ENCODE assay signal across 8 cellular contexts in genomic region chr5:145834917-145835838, GRCh38. TPM values are rescaled to one million over a fixed set of nuclear protein-coding genes. Genes with fewer than 3 reads are reported as not detected.
DNase-seq lines count a peak whose midpoint lies in the region; ATAC-seq and TF ChIP-seq lines count a peak whose summit lies in the region.

Gene PRELID2, minus strand, starts transcription at chr5:145835342. Its CDS starts 91 bp downstream, at chr5:145835251.

- peaks cover 22% of the 10 kb centered on the region for H3K27me3 Mint-ChIP-seq in CD4-positive, alpha-beta T cell

- peak; percentile 5 to 40 (median 18) for DNase-seq in CD4-positive, alpha-beta T cell
- DNase-seq in NOMO-1 treated with DMSO at 0.1 percent for 48 hours (lab: John Stamatoyannopoulos, UW; ENCODE audit: unreplicated experiment), result peak; percentile 94
- DNase-seq in activated T-cell treated with anti-CD3 and anti-CD28 coated beads, Interleukin-2, amount 50 U/mL, for 1 hour, result peak; percentile 48
- peak; percentile 85 for DNase-seq in fibroblast of mammary gland (ENCODE audit: low read depth)
- peak; percentile 92 for DNase-seq in myocyte (ENCODE audit: low read depth)
- DNase-seq in stimulated activated naive CD4-positive, alpha-beta T cell treated with Interleukin-2 at 50 U/mL for 16 hours (lab: John Stamatoyannopoulos, UW), result peak; percentile 54

- H3K9me3 Mint-ChIP-seq in CD4-positive, alpha-beta T cell, result no peaks in the 10 kb centered on the region

- CTCF ChIA-PET in CD4-positive, alpha-beta T cell (lab: Charles Lee), result no interaction called here

- TF ChIP-seq CTCF in CD4-positive, alpha-beta T cell (IDR thresholded peaks at IDR 0.05), result no peak
- TF ChIP-seq CTCF in fibroblast of mammary gland (conservative IDR thresholded peaks at IDR 0.05; ENCODE audit: control insufficient read depth, insufficient read depth, low read depth, low read length), result no peak

- H3K4me1 Mint-ChIP-seq in CD4-positive, alpha-beta T cell (ENCODE audit: low read depth), result peaks cover 13% of the 10 kb centered on the region

- H3K36me3 Mint-ChIP-seq in CD4-positive, alpha-beta T cell (ENCODE audit: low read depth), result no peaks in the 10 kb centered on the region

- intact Hi-C loops in CD4-positive, alpha-beta T cell (cut with DNase I, micrococcal nuclease), result no loop called here

- POLR2A ChIA-PET in CD4-positive, alpha-beta T cell (lab: Charles Lee), result no interaction called here

- ATAC-seq in CD4-positive, alpha-beta T cell (ENCODE audit: poor library complexity), result peak; percentile 73
- peak; percentile 93 for ATAC-seq in GM19438 (IDR thresholded peaks at IDR 0.05; ENCODE audit: low read depth, unreplicated experiment)
- peak; percentile 88 for ATAC-seq in HG03460 (IDR thresholded peaks at IDR 0.05; ENCODE audit: unreplicated experiment)

- no peak within 1 kb of the TSS for H3K27ac Mint-ChIP-seq in CD4-positive, alpha-beta T cell

- no peak within 1 kb of the TSS for H3K27ac ChIP-seq in CD4-positive, alpha-beta T cell (ENCODE audit: low read depth, low read length)

- peaks cover 6% of the 10 kb centered on the region for H3K27me3 ChIP-seq in CD4-positive, alpha-beta T cell (ENCODE audit: control insufficient read depth, insufficient read depth, low read length)

- peak within 1 kb of the TSS; percentile 72 for H3K4me3 ChIP-seq in fibroblast of mammary gland (ENCODE audit: control insufficient read depth, low read depth, low read length)

- no peaks in the 10 kb centered on the region for H3K9me3 ChIP-seq in CD4-positive, alpha-beta T cell (ENCODE audit: control insufficient read depth, low read length)

- H3K4me3 Mint-ChIP-seq in CD4-positive, alpha-beta T cell, result peak within 1 kb of the TSS; percentile 68

RNA-seq across cellular contexts. Expression of gene PRELID2, which starts in this region (rescaled TPM):
- under 1 TPM; 0.44 to 0.56 TPM for total RNA-seq in CD4-positive, alpha-beta T cell
- total RNA-seq in myocyte, result 1.8 TPM in 2 replicates
- polyA plus RNA-seq in myocyte (2012), result 4.0 TPM

Comparison
In these comparisons a context has a peak if more than half of its experiments do, and no peak if none do; other contexts are left out.
1. Peak in DNase-seq and ATAC-seq in CD4-positive, alpha-beta T cell; RNA of the gene not detected or under 1 TPM.
2. DNase-seq: peak in every context shown above with its lines; median percentile 94 in NOMO-1 treated with DMSO at 0.1 percent for 48 hours; 92 in myocyte; 85 in fibroblast of mammary gland; 54 in stimulated activated naive CD4-positive, alpha-beta T cell treated with Interleukin-2 at 50 U/mL for 16 hours; 48 in activated T-cell treated with anti-CD3 and anti-CD28 coated beads, Interleukin-2, amount 50 U/mL, for 1 hour; 18 in CD4-positive, alpha-beta T cell.